ENCODE assay signal across 8 cellular contexts in the genomic region with DNA sequence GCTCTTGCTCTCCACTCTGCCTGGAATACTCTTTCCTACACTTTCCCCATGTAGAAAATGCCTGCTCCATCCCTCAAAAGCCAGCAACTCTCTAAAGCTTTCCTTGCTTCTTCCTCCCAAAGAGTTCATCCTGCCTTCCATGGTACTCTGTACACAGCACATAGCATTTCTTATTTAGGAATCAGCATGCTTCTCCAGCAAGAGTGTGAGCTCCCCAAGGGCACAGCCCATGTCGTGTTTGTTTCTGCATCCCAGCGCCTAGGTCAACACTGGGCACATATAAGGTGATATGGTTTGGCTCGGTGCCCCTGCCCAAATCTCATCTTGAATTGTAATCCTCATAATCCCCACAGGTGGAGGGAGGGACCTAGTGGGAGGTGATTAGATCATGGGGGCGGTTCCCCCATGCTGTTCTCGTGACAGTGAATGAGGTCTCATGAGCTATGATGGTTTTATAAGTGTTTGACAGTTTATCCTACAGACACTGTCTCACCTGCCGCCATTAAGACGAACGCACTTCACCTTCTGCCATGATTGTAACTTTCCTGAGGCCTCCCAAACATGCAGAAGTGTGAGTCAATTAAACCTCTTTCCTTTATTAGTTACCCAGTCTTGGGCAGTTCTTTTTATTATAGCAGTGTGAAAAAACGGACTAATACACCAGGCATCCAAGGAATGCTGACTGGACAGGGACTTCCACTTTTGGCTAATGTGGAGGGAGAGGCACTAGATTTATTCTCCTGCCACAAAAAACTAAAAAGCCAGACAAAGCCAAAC. TPM values are rescaled to one million over a fixed set of nuclear protein-coding genes. Genes with fewer than 3 reads are reported as not detected.
A peak's percentile ranks its signal among the peaks of the same experiment; 100 is the strongest.
DNase-seq lines count a peak whose midpoint lies in the region; ATAC-seq and TF ChIP-seq lines count a peak whose summit lies in the region.

No MANE protein-coding gene starts in this region.

- ATAC-seq in lower lobe of right lung = peak; percentile 17 to 68
- ATAC-seq in GM18517 (IDR thresholded peaks at IDR 0.05; ENCODE audit: unreplicated experiment) = no peak

- TF ChIP-seq EP300 in transverse colon (IDR thresholded peaks at IDR 0.05; ENCODE audit: low read depth) = no peak

- H3K9me3 ChIP-seq in MG63 (peaks cover 36% of the 10 kb centered on the region), colonic mucosa (no peaks in the 10 kb centered on the region), lower lobe of right lung (no peaks in the 10 kb centered on the region), transverse colon (no peaks in the 10 kb centered on the region)

- H3K36me3 ChIP-seq in MG63 (peaks cover 40% of the 10 kb centered on the region), colonic mucosa (no peaks in the 10 kb centered on the region), lower lobe of right lung (peaks cover 3% of the 10 kb centered on the region), transverse colon (no peaks in the 10 kb centered on the region)

- H3K27me3 ChIP-seq in MG63 (no peaks in the 10 kb centered on the region), colonic mucosa (no peaks in the 10 kb centered on the region), lower lobe of right lung (ENCODE audit: low read depth) (no peaks in the 10 kb centered on the region), transverse colon (no peaks in the 10 kb centered on the region)

- H3K4me3 ChIP-seq in MG63 = no peak overlapping the region
- no peak overlapping the region for H3K4me3 ChIP-seq in colonic mucosa
- no peak overlapping the region for H3K4me3 ChIP-seq in lower lobe of right lung
- H3K4me3 ChIP-seq in transverse colon = no peak overlapping the region

- 66 to 88% methylated on average over 3 to 9 of the region's 9 CpGs for WGBS in transverse colon (ENCODE audit: low coverage in 1 of 2), 2 donors

- TF ChIP-seq CTCF in colonic mucosa (IDR thresholded peaks at IDR 0.05) (no peak), lower lobe of right lung (IDR thresholded peaks at IDR 0.05) (no peak), transverse colon (IDR thresholded peaks at IDR 0.05) (no peak)

- H3K9ac ChIP-seq in colonic mucosa (ENCODE audit: low read depth in 2 of 2, low read length in 2 of 2) = peak overlapping the region in 1 of 2 donors; percentile 51

- intact Hi-C loops in colonic mucosa (cut with DNase I) (no loop called here), lower lobe of right lung (cut with DNase I) (no loop called here), transverse colon (cut with DNase I; ENCODE audit: low total_unique reads) (no loop called here)

- DNase-seq in MG63 (peak; percentile 35), colonic mucosa (no peak), lower lobe of right lung (no peak), transverse colon (no peak), HK-2 (ENCODE audit: unreplicated experiment) (no peak), NCI-H2107 (lab: John Stamatoyannopoulos, UW) (no peak)
- no peak for DNase-seq in NK-92 treated with Interleukin-12 subunit alpha and Interleukin-12 subunit beta, amount 100 ng/mL, for 24 hours (lab: John Stamatoyannopoulos, UW)

- TF ChIP-seq POLR2A in transverse colon (IDR thresholded peaks at IDR 0.05) = no peak

- H3K4me1 ChIP-seq in colonic mucosa (peaks cover 36% of the 10 kb centered on the region), lower lobe of right lung (peaks cover 55% of the 10 kb centered on the region), transverse colon (peaks cover 45 to 83% (median 65%) of the 10 kb centered on the region in 4 donors)

- in situ Hi-C loops in transverse colon (cut with MboI; ENCODE audit: low pct_ligation_motif_present in 1 of 4, low pct_unique_long_range_greater_than_20kb in 1 of 4, low sequenced_read_pairs in 3 of 4) = no loop called here

- H3K27ac ChIP-seq in colonic mucosa (peak overlapping the region; percentile 57), lower lobe of right lung (peak overlapping the region; percentile 64), transverse colon (peak overlapping the region; percentile 73 to 82 (median 77))

RNA-seq across cellular contexts. Expression of a gene that starts 8.2 kb away (rescaled TPM):
- total RNA-seq in MG63 (2014; rRNA removed; shearing (Covaris generic); ENCODE audit: low replicate concordance) = 11.3 and 22.9 TPM in 2 replicates
- total RNA-seq in colonic mucosa (10 to 100 TPM; 26.8 to 35.4 TPM), lower lobe of right lung (39.7 TPM), transverse colon (10 to 100 TPM in 3 of 4 donors, 1 to 10 TPM in 1; 8.6 to 23.3 (median 20.5) TPM)

RNA-seq across cellular contexts. Expression of a gene that starts 50.3 kb away (rescaled TPM):
- total RNA-seq in MG63 (2014; rRNA removed; shearing (Covaris generic); ENCODE audit: low replicate concordance) = not detected in 2 replicates
- under 1 TPM in 1 of 2 donors, not detected in 1; 0.35 TPM for total RNA-seq in colonic mucosa
- 1.3 TPM for total RNA-seq in lower lobe of right lung
- total RNA-seq in transverse colon = 10 to 100 TPM in 1 of 4 donors, 1 to 10 TPM in 1, not detected in 2; 1.5 to 20.1 TPM

RNA-seq across cellular contexts. Expression of a gene that starts 50.7 kb away (rescaled TPM):
- total RNA-seq in MG63 (2014; rRNA removed; shearing (Covaris generic); ENCODE audit: low replicate concordance) = not detected in 2 replicates
- 1 to 10 TPM; 2.1 to 2.4 TPM for total RNA-seq in colonic mucosa
- total RNA-seq in lower lobe of right lung = 3.5 TPM
- 1 to 10 TPM in 3 of 4 donors, not detected in 1; 1.6 to 7.5 (median 3.7) TPM for total RNA-seq in transverse colon
